Comparison of ENCODE assay signal across 9 cellular contexts in the genomic region with DNA sequence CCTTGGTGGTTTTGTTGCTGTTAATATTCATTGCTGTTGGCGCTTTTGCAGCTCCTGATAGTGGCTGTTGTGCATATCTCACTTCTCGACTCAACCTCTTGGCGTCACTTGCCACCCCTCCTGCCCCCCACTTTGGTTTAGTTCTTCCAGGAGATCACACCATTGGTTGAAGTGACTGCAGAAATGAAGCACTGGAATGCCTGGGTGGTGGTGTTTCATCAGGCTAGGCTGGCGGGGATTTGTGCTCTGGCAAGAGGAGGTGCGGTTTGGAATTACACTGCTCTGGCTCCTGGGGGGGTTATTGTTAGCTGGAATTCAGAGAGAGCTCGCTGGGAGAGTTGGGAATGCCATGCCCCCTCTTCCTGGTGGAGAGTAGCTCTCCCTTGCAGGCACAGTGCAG. TPM values are rescaled to one million over a fixed set of nuclear protein-coding genes. Genes with fewer than 3 reads are reported as not detected.
DNase-seq lines count a peak whose midpoint lies in the region; ATAC-seq and TF ChIP-seq lines count a peak whose summit lies in the region.
"Had no signal": no experiment of that assay in that cellular context is flagged by ENCODE, and none has a peak within 500 bp of the region (broad histone marks: within the 10 kb centered on the region; RNA-seq: fewer than 3 reads in every experiment).

No MANE protein-coding gene starts in this region.

- no peaks in the 10 kb centered on the region for H3K9me3 Mint-ChIP-seq in activated T-helper 2 cell treated with anti-CD3 and anti-CD28 coated beads, Interferon-gamma antibody, Interleukin-2, Interleukin-4, amounts not matched to agents 10 μg/mL and 5 μg/mL and 100 μg/mL, durations not matched to agents 14 hours and 24 hours and 36 hours

- H3K4me3 Mint-ChIP-seq in activated T-helper 2 cell treated with anti-CD3 and anti-CD28 coated beads, Interferon-gamma antibody, Interleukin-2, Interleukin-4, amounts not matched to agents 10 μg/mL and 5 μg/mL and 100 μg/mL, durations not matched to agents 14 hours and 24 hours and 36 hours (ENCODE audit: low read depth), result peak overlapping the region; percentile 59

- H3K27me3 ChIP-seq in heart right ventricle (no peaks in the 10 kb centered on the region), skeletal muscle tissue (ENCODE audit: control insufficient read depth in 3 of 3, insufficient read depth in 3 of 3, low read length in 3 of 3) (no peaks in the 10 kb centered on the region)

- no peaks in the 10 kb centered on the region for H3K27me3 Mint-ChIP-seq in activated T-helper 2 cell treated with anti-CD3 and anti-CD28 coated beads, Interferon-gamma antibody, Interleukin-2, Interleukin-4, amounts not matched to agents 10 μg/mL and 5 μg/mL and 100 μg/mL, durations not matched to agents 14 hours and 24 hours and 36 hours (ENCODE audit: low read depth)

- peak overlapping the region; percentile 42 to 68 (median 55) for H3K9ac ChIP-seq in skeletal muscle tissue (ENCODE audit: low read depth in 1 of 3, low read length in 3 of 3)

- TF ChIP-seq CTCF in heart right ventricle (IDR thresholded peaks at IDR 0.05), result no peak

- H3K4me1 ChIP-seq in heart right ventricle, result peaks cover 50 to 100% (median 100%) of the 10 kb centered on the region in 9 donors
- H3K4me1 ChIP-seq in skeletal muscle tissue (ENCODE audit: control insufficient read depth in 3 of 3, insufficient read depth in 3 of 3, low read length in 3 of 3), result peaks cover 79 to 84% (median 81%) of the 10 kb centered on the region in 3 donors

- peak overlapping the region in 5 of 10 donors; percentile 5 to 34 (median 18) for H3K4me3 ChIP-seq in heart right ventricle
- peak overlapping the region; percentile 28 to 61 (median 40) for H3K4me3 ChIP-seq in skeletal muscle tissue (ENCODE audit: low read length in 3 of 3)

- peaks cover 0 to 4% (median 0%) of the 10 kb centered on the region in 9 donors for H3K36me3 ChIP-seq in heart right ventricle
- H3K36me3 ChIP-seq in skeletal muscle tissue (ENCODE audit: control insufficient read depth in 3 of 3, insufficient read depth in 3 of 3, low read length in 3 of 3), result no peaks in the 10 kb centered on the region

- ATAC-seq in heart right ventricle (peak; percentile 50 to 72 (median 64)), HG03159 (IDR thresholded peaks at IDR 0.05; ENCODE audit: unreplicated experiment) (no peak), HG02678 (IDR thresholded peaks at IDR 0.05; ENCODE audit: unreplicated experiment) (no peak), GM18520 (IDR thresholded peaks at IDR 0.05; ENCODE audit: unreplicated experiment) (no peak)

- H3K36me3 Mint-ChIP-seq in activated T-helper 2 cell treated with anti-CD3 and anti-CD28 coated beads, Interferon-gamma antibody, Interleukin-2, Interleukin-4, amounts not matched to agents 10 μg/mL and 5 μg/mL and 100 μg/mL, durations not matched to agents 14 hours and 24 hours and 36 hours (ENCODE audit: low read depth), result peaks cover 37% of the 10 kb centered on the region

- peaks cover 84% of the 10 kb centered on the region for H3K4me1 Mint-ChIP-seq in activated T-helper 2 cell treated with anti-CD3 and anti-CD28 coated beads, Interferon-gamma antibody, Interleukin-2, Interleukin-4, amounts not matched to agents 10 μg/mL and 5 μg/mL and 100 μg/mL, durations not matched to agents 14 hours and 24 hours and 36 hours (ENCODE audit: low read depth)

- peak overlapping the region; percentile 77 for H3K27ac Mint-ChIP-seq in activated T-helper 2 cell treated with anti-CD3 and anti-CD28 coated beads, Interferon-gamma antibody, Interleukin-2, Interleukin-4, amounts not matched to agents 10 μg/mL and 5 μg/mL and 100 μg/mL, durations not matched to agents 14 hours and 24 hours and 36 hours

- H3K27ac ChIP-seq in heart right ventricle (peak overlapping the region; percentile 39 to 89 (median 78)), skeletal muscle tissue (ENCODE audit: low read depth, low read length) (peak overlapping the region; percentile 64)

- intact Hi-C loops in activated T-helper 2 cell treated with anti-CD3 and anti-CD28 coated beads, Interferon-gamma antibody, Interleukin-2, Interleukin-4, amounts not matched to agents 10 μg/mL and 5 μg/mL and 100 μg/mL, durations not matched to agents 14 hours and 24 hours and 36 hours (cut with micrococcal nuclease), result loop anchor here (5.0 kb wide), 3 partner anchors 33 to 327 kb away; no protein-coding TSS in a partner anchor
- intact Hi-C loops in heart right ventricle (cut with DNase I), result no loop called here

- DNase-seq in H4 (ENCODE audit: low spot score) (peak; percentile 67), heart right ventricle (peak; percentile 47 to 66), COLO668 (lab: John Stamatoyannopoulos, UW; ENCODE audit: unreplicated experiment) (no peak)
- DNase-seq in activated T-helper 2 cell treated with anti-CD3 and anti-CD28 coated beads, Interferon-gamma antibody, Interleukin-2, Interleukin-4, amounts not matched to agents 10 μg/mL and 5 μg/mL and 100 μg/mL, durations not matched to agents 14 hours and 24 hours and 36 hours (ENCODE audit: low spot score), result no peak
- DNase-seq: NCI-H187 had no signal

- 26 to 45% methylated on average over 6 of the region's 6 CpGs for WGBS in heart right ventricle, 2 donors

- H3K9me3 ChIP-seq in heart right ventricle (no peaks in the 10 kb centered on the region), skeletal muscle tissue (ENCODE audit: control insufficient read depth in 3 of 3, low read length in 3 of 3) (no peaks in the 10 kb centered on the region)

RNA-seq across cellular contexts. Expression of a gene that starts 11.5 kb away (rescaled TPM):
- total RNA-seq in H4 (2014; rRNA removed; shearing (Covaris generic)), result 26.2 and 33.1 TPM in 2 replicates
- 150 and 174 TPM in 2 replicates for total RNA-seq in activated T-helper 2 cell treated with anti-CD3 and anti-CD28 coated beads, Interferon-gamma antibody, Interleukin-2, Interleukin-4, amounts not matched to agents 10 μg/mL and 5 μg/mL and 100 μg/mL, durations not matched to agents 14 hours and 24 hours and 36 hours
- total RNA-seq in heart right ventricle (100 to 1,000 TPM; 107 to 153 (median 132) TPM), skeletal muscle tissue (68.4 TPM)
- 10 to 100 TPM; 26.4 to 77.1 TPM for polyA plus RNA-seq in heart right ventricle

Comparison
In these comparisons a context has a peak if more than half of its experiments do, and no peak if none do; other contexts are left out.
1. DNase-seq: peak in H4 (single experiment) and heart right ventricle (2 of 2); none in activated T-helper 2 cell treated with anti-CD3 and anti-CD28 coated beads, Interferon-gamma antibody, Interleukin-2, Interleukin-4, amounts not matched to agents 10 μg/mL and 5 μg/mL and 100 μg/mL, durations not matched to agents 14 hours and 24 hours and 36 hours (single experiment) and COLO668 (single experiment).
2. ATAC-seq: peak in heart right ventricle (8 of 8); none in HG03159 (single experiment), HG02678 (single experiment) and GM18520 (single experiment).